In the genomic region with DNA sequence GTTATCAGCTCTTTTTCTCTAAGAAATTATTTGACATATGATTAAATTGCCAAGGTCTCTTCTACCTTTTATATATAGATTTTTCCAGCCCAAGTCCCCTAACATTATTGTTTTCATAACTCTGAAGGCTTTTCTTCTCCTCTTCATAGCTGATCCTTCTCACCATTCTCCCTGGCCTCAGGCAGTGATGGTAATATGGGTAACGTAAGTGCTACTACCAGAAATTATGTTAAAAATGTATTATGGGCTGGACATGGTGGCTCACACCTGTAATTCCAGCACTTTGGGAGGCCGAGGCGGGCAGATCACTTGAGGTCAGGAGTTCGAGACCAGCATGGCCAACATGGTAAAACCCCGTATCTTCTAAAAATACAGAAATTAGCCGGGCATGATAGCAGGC, we compare ENCODE assay signal across 28 cellular contexts.
"Had no signal": no experiment of that assay in that cellular context is flagged by ENCODE, and none has a peak within 500 bp of the region (broad histone marks: within the 10 kb centered on the region; RNA-seq: fewer than 3 reads in every experiment).

No MANE protein-coding gene starts in this region.

- H3K9me3 Mint-ChIP-seq: immature natural killer cell; mesothelial cell of epicardium; naive B cell; natural killer cell; stimulated activated naive CD8-positive, alpha-beta T cell treated with anti-CD3 and anti-CD28 coated beads, Interleukin-15, Interleukin-2, amounts not matched to agents 100 ng/mL and 50 ng/mL, for 24 hours had no signal

- H3K27ac ChIP-seq: heart left ventricle, lower lobe of right lung, prostate gland, suprapubic skin, thoracic aorta, vagina had no signal

- H3K9me3 ChIP-seq: heart left ventricle, left lung, lower lobe of right lung, ovary, prostate gland, suprapubic skin, thoracic aorta, tibial nerve, upper lobe of left lung, vagina had no signal

- H3K4me3 Mint-ChIP-seq: immature natural killer cell; mesothelial cell of epicardium; naive B cell; natural killer cell; stimulated activated naive CD8-positive, alpha-beta T cell treated with anti-CD3 and anti-CD28 coated beads, Interleukin-15, Interleukin-2, amounts not matched to agents 100 ng/mL and 50 ng/mL, for 24 hours had no signal

- H3K36me3 Mint-ChIP-seq: immature natural killer cell, mesothelial cell of epicardium, naive B cell, natural killer cell had no signal

- H3K4me3 ChIP-seq: heart left ventricle, left lung, lower lobe of right lung, ovary, prostate gland, skin epidermis, suprapubic skin, thoracic aorta, tibial nerve, upper lobe of left lung, vagina had no signal

- H3K36me3 ChIP-seq: heart left ventricle, left lung, lower lobe of right lung, ovary, prostate gland, suprapubic skin, thoracic aorta, tibial nerve, upper lobe of left lung, vagina had no signal

- DNase-seq: heart left ventricle; immature natural killer cell; kidney; left colon; left lung; lower lobe of right lung; mammary epithelial cell; mesenchymal stem cell; naive B cell; natural killer cell; retina; right cardiac atrium; stimulated activated CD4-positive, alpha-beta T cell treated with anti-CD3 and anti-CD28 coated beads, Interleukin-12 subunit alpha, Interleukin-12 subunit beta, amount 100 ng/mL, for 4 hours; stimulated activated CD4-positive, alpha-beta T cell treated with anti-CD3 and anti-CD28 coated beads, Interleukin-15, amount 100 ng/mL, for 24 hours; stimulated activated CD4-positive, alpha-beta T cell treated with anti-CD3 and anti-CD28 coated beads, Interleukin-2, amount 100 ng/mL, for 24 hours; stimulated activated CD4-positive, alpha-beta T cell treated with anti-CD3 and anti-CD28 coated beads, Interleukin-4, amount 100 ng/mL, for 1 hour; stimulated activated naive CD4-positive, alpha-beta T cell; upper lobe of left lung had no signal

- H3K27ac Mint-ChIP-seq: immature natural killer cell; natural killer cell; stimulated activated naive CD8-positive, alpha-beta T cell treated with anti-CD3 and anti-CD28 coated beads, Interleukin-15, Interleukin-2, amounts not matched to agents 100 ng/mL and 50 ng/mL, for 24 hours had no signal

- H3K27me3 Mint-ChIP-seq: naive B cell had no signal

- ATAC-seq: heart left ventricle, left colon, left lung, lower lobe of right lung, natural killer cell, right cardiac atrium, sciatic nerve had no signal
